In genomic region chr5:78758169-78758839, GRCh38 we compare ENCODE assay signal across 1 cellular context.
A peak's percentile ranks its signal among the peaks of the same experiment; 100 is the strongest.
TF ChIP-seq lines count a peak whose summit lies in the region.

No MANE protein-coding gene starts in this region.

TF ChIP-seq in HepG2, 621 proteins besides CTCF, POLR2A, EP300 and RAD21 (continued from another document and continues in another):
- TF ChIP-seq SOX6 (IDR thresholded peaks at IDR 0.05) = no peak
- peak; percentile 97 for TF ChIP-seq SOX6 (CRISPR knock-in tag; IDR thresholded peaks at IDR 0.05)
- no peak for TF ChIP-seq ZNF564 (CRISPR knock-in tag; IDR thresholded peaks at IDR 0.05)
- no peak for TF ChIP-seq CAMTA2 (CRISPR knock-in tag; IDR thresholded peaks at IDR 0.05; ENCODE audit: borderline replicate concordance)
- no peak for TF ChIP-seq ZMAT3 (CRISPR knock-in tag; conservative IDR thresholded peaks at IDR 0.05)
- no peak for TF ChIP-seq MAFK (conservative IDR thresholded peaks at IDR 0.05 in 1 of 2, IDR thresholded peaks at IDR 0.05 in 1 of 2; ENCODE audit: low read length in 2 of 2)
- peak; percentile 93 for TF ChIP-seq PPARG (CRISPR knock-in tag; conservative IDR thresholded peaks at IDR 0.05)
- no peak for TF ChIP-seq SRF (IDR thresholded peaks at IDR 0.05; ENCODE audit: low read depth, low read length)
- TF ChIP-seq ZNF318 (CRISPR knock-in tag; IDR thresholded peaks at IDR 0.05) = no peak
- TF ChIP-seq ISX (CRISPR knock-in tag; conservative IDR thresholded peaks at IDR 0.05) = no peak
- TF ChIP-seq HMG20A (CRISPR knock-in tag; IDR thresholded peaks at IDR 0.05; ENCODE audit: borderline replicate concordance) = peak; percentile 98
- TF ChIP-seq BCL6 (CRISPR knock-in tag; IDR thresholded peaks at IDR 0.05) = peak; percentile 95
- TF ChIP-seq POLR2G (IDR thresholded peaks at IDR 0.05; ENCODE audit: low read depth, low read length) = no peak
- no peak for TF ChIP-seq MBNL3 (CRISPR knock-in tag; conservative IDR thresholded peaks at IDR 0.05)
- TF ChIP-seq GABPA (IDR thresholded peaks at IDR 0.05; ENCODE audit: low read depth, low read length) = no peak
- TF ChIP-seq GABPA (CRISPR knock-in tag; IDR thresholded peaks at IDR 0.05; ENCODE audit: low read depth) = no peak
- TF ChIP-seq NR3C1 (CRISPR knock-in tag; IDR thresholded peaks at IDR 0.05) = no peak
- no peak for TF ChIP-seq TFDP1 (CRISPR knock-in tag; IDR thresholded peaks at IDR 0.05; ENCODE audit: borderline replicate concordance)
- no peak; the same call in 1 of the 2 replicates for TF ChIP-seq ZGPAT (CRISPR knock-in tag; IDR thresholded peaks at IDR 0.05)
- no peak for TF ChIP-seq FUBP1 (CRISPR knock-in tag; IDR thresholded peaks at IDR 0.05; ENCODE audit: borderline replicate concordance)
- no peak for TF ChIP-seq BCL3 (CRISPR knock-in tag; IDR thresholded peaks at IDR 0.05)
- no peak for TF ChIP-seq PAWR (CRISPR knock-in tag; IDR thresholded peaks at IDR 0.05; ENCODE audit: borderline replicate concordance)
- TF ChIP-seq ZMYM4 (CRISPR knock-in tag; IDR thresholded peaks at IDR 0.05) = peak; percentile 45; the same call in 1 of the 2 replicates
- no peak for TF ChIP-seq SETDB1 (CRISPR knock-in tag; IDR thresholded peaks at IDR 0.05; ENCODE audit: borderline replicate concordance)
- peak; percentile 71 for TF ChIP-seq JUN (CRISPR knock-in tag; IDR thresholded peaks at IDR 0.05)
- TF ChIP-seq ZSCAN5A (CRISPR knock-in tag; IDR thresholded peaks at IDR 0.05; ENCODE audit: borderline replicate concordance) = no peak
- no peak for TF ChIP-seq NFE2 (CRISPR knock-in tag; IDR thresholded peaks at IDR 0.05)
- TF ChIP-seq KLF16 (CRISPR knock-in tag; IDR thresholded peaks at IDR 0.05) = no peak
- TF ChIP-seq TOE1 (CRISPR knock-in tag; IDR thresholded peaks at IDR 0.05) = no peak
- TF ChIP-seq ZSCAN21 (CRISPR knock-in tag; IDR thresholded peaks at IDR 0.05; ENCODE audit: borderline replicate concordance) = no peak
- TF ChIP-seq ARNT2 (CRISPR knock-in tag; IDR thresholded peaks at IDR 0.05; ENCODE audit: low read depth) = 0 out of 2 replicates have a peak, but pooled peaks have one; percentile 42
- TF ChIP-seq ESRRA (CRISPR knock-in tag; IDR thresholded peaks at IDR 0.05; ENCODE audit: low read depth) = peak; percentile 94
- TF ChIP-seq KDM4B (CRISPR knock-in tag; IDR thresholded peaks at IDR 0.05) = no peak
- no peak for TF ChIP-seq ZNF441 (CRISPR knock-in tag; IDR thresholded peaks at IDR 0.05; ENCODE audit: borderline replicate concordance)
- peak; percentile 85 for TF ChIP-seq FOXA3 (CRISPR knock-in tag; IDR thresholded peaks at IDR 0.05)
- TF ChIP-seq ZNF660 (CRISPR knock-in tag; IDR thresholded peaks at IDR 0.05; ENCODE audit: borderline replicate concordance, low read depth) = no peak
- TF ChIP-seq ZBTB38 (CRISPR knock-in tag; IDR thresholded peaks at IDR 0.05) = no peak
- TF ChIP-seq RXRA (CRISPR knock-in tag; IDR thresholded peaks at IDR 0.05) = peak; percentile 56; the same call in 1 of the 2 replicates
- TF ChIP-seq REST (IDR thresholded peaks at IDR 0.05; ENCODE audit: borderline replicate concordance in 1 of 2, low read depth in 1 of 2, low read length in 2 of 2) = no peak
- TF ChIP-seq SOX13 (IDR thresholded peaks at IDR 0.05) = peak; percentile 63
- peak in 1 of 2 experiments; percentile 97; a peak in 2 of 4 replicates for TF ChIP-seq SOX13 (CRISPR knock-in tag; conservative IDR thresholded peaks at IDR 0.05 in 1 of 2, IDR thresholded peaks at IDR 0.05 in 1 of 2)
- TF ChIP-seq KLF6 (CRISPR knock-in tag; IDR thresholded peaks at IDR 0.05) = no peak
- TF ChIP-seq ZNF549 (CRISPR knock-in tag; IDR thresholded peaks at IDR 0.05) = no peak
- TF ChIP-seq ZNF720 (CRISPR knock-in tag; IDR thresholded peaks at IDR 0.05) = no peak
- TF ChIP-seq REPIN1 (CRISPR knock-in tag; IDR thresholded peaks at IDR 0.05; ENCODE audit: borderline replicate concordance, low read depth) = no peak
- no peak for TF ChIP-seq ZNF124 (CRISPR knock-in tag; IDR thresholded peaks at IDR 0.05)
- TF ChIP-seq ZEB1 (IDR thresholded peaks at IDR 0.05; ENCODE audit: insufficient replicate concordance, low read depth) = no peak
- no peak for TF ChIP-seq JDP2 (CRISPR knock-in tag; IDR thresholded peaks at IDR 0.05; ENCODE audit: borderline replicate concordance)
- TF ChIP-seq ZNF792 (CRISPR knock-in tag; IDR thresholded peaks at IDR 0.05) = no peak; the same call in 1 of the 2 replicates
- TF ChIP-seq ZSCAN22 (CRISPR knock-in tag; IDR thresholded peaks at IDR 0.05) = no peak
- TF ChIP-seq ZNF577 (CRISPR knock-in tag; IDR thresholded peaks at IDR 0.05; ENCODE audit: borderline replicate concordance, low read depth) = no peak
- no peak for TF ChIP-seq ZNF703 (CRISPR knock-in tag; IDR thresholded peaks at IDR 0.05; ENCODE audit: borderline replicate concordance)
- TF ChIP-seq EEA1 (CRISPR knock-in tag; IDR thresholded peaks at IDR 0.05; ENCODE audit: borderline replicate concordance) = no peak
- TF ChIP-seq BRCA1 (CRISPR knock-in tag; IDR thresholded peaks at IDR 0.05) = no peak
